28 cellular contexts compared by ENCODE assay signal in genomic region chr12:90246673-90247072, GRCh38.
"Had no signal": no experiment of that assay in that cellular context is flagged by ENCODE, and none has a peak within 500 bp of the region (broad histone marks: within the 10 kb centered on the region; RNA-seq: fewer than 3 reads in every experiment).

No MANE protein-coding gene starts in this region.

- H3K27ac ChIP-seq: heart right ventricle, hepatocyte, left ventricle myocardium inferior, pancreas, prostate gland, stomach, testis, thyroid gland, transverse colon, upper lobe of left lung, vagina had no signal

- DNase-seq: heart right ventricle; immature natural killer cell; kidney; left ventricle myocardium inferior; mesendoderm; naive B cell; natural killer cell; pancreas; posterior cingulate gyrus; retina; right cardiac atrium; stimulated activated CD4-positive, alpha-beta T cell treated with anti-CD3 and anti-CD28 coated beads, Interleukin-12 subunit alpha, Interleukin-12 subunit beta, amount 100 ng/mL, for 4 hours; stimulated activated CD4-positive, alpha-beta T cell treated with anti-CD3 and anti-CD28 coated beads, Interleukin-15, amount 100 ng/mL, for 24 hours; stimulated activated CD4-positive, alpha-beta T cell treated with anti-CD3 and anti-CD28 coated beads, Interleukin-2, amount 100 ng/mL, for 24 hours; stimulated activated CD4-positive, alpha-beta T cell treated with anti-CD3 and anti-CD28 coated beads, Interleukin-4, amount 100 ng/mL, for 1 hour; stimulated activated naive B cell treated with anti-CD40 and anti-IgM and Interleukin-4, amounts not matched to agents 10 μg/mL and 1 μg/mL and 100 μg/mL, for 72 hours; stimulated activated naive CD8-positive, alpha-beta T cell treated with anti-CD3 and anti-CD28 coated beads, Interleukin-15, Interleukin-2, amounts not matched to agents 100 U/mL and 50 U/mL, for 24 hours; stomach; testis; thyroid gland; transverse colon; upper lobe of left lung had no signal

- ATAC-seq: heart right ventricle; natural killer cell; pancreas; right cardiac atrium; sciatic nerve; stimulated activated naive B cell treated with anti-CD40 and anti-IgM and Interleukin-4, amounts not matched to agents 10 μg/mL and 1 μg/mL and 100 μg/mL, for 72 hours; stimulated activated naive CD8-positive, alpha-beta T cell treated with anti-CD3 and anti-CD28 coated beads, Interleukin-15, Interleukin-2, amounts not matched to agents 100 U/mL and 50 U/mL, for 24 hours had no signal

- H3K27me3 ChIP-seq: heart right ventricle, hepatocyte, pancreas, stomach, testis, thyroid gland, transverse colon, upper lobe of left lung, vagina had no signal

- H3K4me3 ChIP-seq: heart right ventricle, hepatocyte, left ventricle myocardium inferior, lung, pancreas, prostate gland, skin epidermis, stomach, testis, thyroid gland, transverse colon, upper lobe of left lung, vagina had no signal
